In the genomic region with DNA sequence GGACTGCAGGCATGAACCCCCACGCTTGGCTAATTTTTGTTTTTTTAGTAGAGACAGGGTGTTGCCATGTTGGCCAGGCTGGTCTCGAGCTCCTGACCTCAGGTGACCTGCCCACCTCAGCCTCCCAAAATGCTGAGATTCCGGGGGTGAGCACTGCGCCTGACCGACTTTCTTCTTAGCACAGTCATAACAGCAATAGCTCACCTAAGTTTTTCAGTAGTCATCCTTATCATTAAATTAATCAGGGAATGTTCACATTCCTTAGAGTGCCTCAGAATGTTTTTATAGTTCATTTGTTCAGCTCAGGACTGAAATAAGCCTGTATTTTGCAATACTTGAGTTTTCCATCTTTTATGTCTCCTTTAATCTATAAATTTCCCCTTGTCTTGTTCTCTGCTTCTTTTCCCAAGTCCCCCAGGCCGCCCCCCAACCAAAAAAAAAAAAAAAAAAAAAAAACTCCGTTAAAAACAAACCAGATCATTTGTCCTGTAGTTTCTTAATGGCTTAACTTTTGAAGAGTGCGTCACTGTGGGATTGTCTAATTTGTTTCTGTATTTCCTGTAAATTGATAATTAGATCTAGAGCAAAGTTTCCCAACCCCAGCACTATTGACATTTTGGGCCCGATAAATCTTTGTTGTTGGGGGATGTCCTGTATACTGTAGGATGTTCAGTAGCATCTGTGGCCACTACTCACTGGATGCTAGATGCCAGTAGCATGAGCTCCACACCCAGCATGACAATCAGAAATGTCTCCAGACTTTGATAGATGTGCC, we compare ENCODE assay signal across 17 cellular contexts.
DNase-seq lines count a peak whose midpoint lies in the region; ATAC-seq, FAIRE-seq and TF ChIP-seq lines count a peak whose summit lies in the region.
"Had no signal": no experiment of that assay in that cellular context is flagged by ENCODE, and none has a peak within 500 bp of the region (broad histone marks: within the 10 kb centered on the region; RNA-seq: fewer than 3 reads in every experiment).

No MANE protein-coding gene starts in this region.

- H3K4me1 ChIP-seq in PC-9 (replicated peaks; ENCODE audit: insufficient read depth) (peaks cover 33% of the 10 kb centered on the region), endothelial cell of umbilical vein (ENCODE audit: control insufficient read depth, extremely low read depth, insufficient read depth, low read length) (peaks cover 44% of the 10 kb centered on the region)

- H3K4me1 Mint-ChIP-seq in osteocyte (ENCODE audit: unreplicated experiment), result peaks cover 55% of the 10 kb centered on the region
- H3K4me1 Mint-ChIP-seq: activated CD4-positive, alpha-beta memory T cell treated with anti-CD3 and anti-CD28 coated beads, Interleukin-2, amount 10 ng/mL, durations not matched to agents 7 days and 5 days; memory B cell had no signal

- H3K4me2 ChIP-seq in PC-9 (peak overlapping the region; percentile 32), endothelial cell of umbilical vein (ENCODE audit: insufficient read depth, low read length) (peak overlapping the region; percentile 32)

- H3K9ac ChIP-seq in endothelial cell of umbilical vein (replicated peaks; ENCODE audit: extremely low read depth, insufficient read depth, low read length), result peak overlapping the region; percentile 59

- no peak for FAIRE-seq in endothelial cell of umbilical vein (lab: Jason Lieb, UNC)
- FAIRE-seq: bronchial epithelial cell had no signal

- no peaks in the 10 kb centered on the region for H3K9me3 Mint-ChIP-seq in osteocyte (ENCODE audit: unreplicated experiment)
- H3K9me3 Mint-ChIP-seq: activated CD4-positive, alpha-beta memory T cell treated with anti-CD3 and anti-CD28 coated beads, Interleukin-2, amount 10 ng/mL, durations not matched to agents 7 days and 5 days; memory B cell had no signal

- H3K9me3 ChIP-seq in PC-9 (ENCODE audit: insufficient read depth, low read depth), result no peaks in the 10 kb centered on the region
- no peaks in the 10 kb centered on the region for H3K9me3 ChIP-seq in endothelial cell of umbilical vein (replicated peaks; ENCODE audit: control insufficient read depth, insufficient read depth, low read length)
- H3K9me3 ChIP-seq: upper lobe of left lung had no signal

- peak overlapping the region; percentile 98 for H3K27ac Mint-ChIP-seq in osteocyte (ENCODE audit: unreplicated experiment)
- H3K27ac Mint-ChIP-seq: activated CD4-positive, alpha-beta memory T cell treated with anti-CD3 and anti-CD28 coated beads, Interleukin-2, amount 10 ng/mL, durations not matched to agents 7 days and 5 days; memory B cell had no signal

- H2AFZ ChIP-seq in PC-9 (no peak overlapping the region), endothelial cell of umbilical vein (ENCODE audit: low read depth, low read length) (no peak overlapping the region)

- dilution Hi-C loops in endothelial cell of umbilical vein (cut with MboI; ENCODE audit: extremely low pct_ligation_motif_present, low sequenced_read_pairs), result no loop called here

- no peaks in the 10 kb centered on the region for H3K36me3 ChIP-seq in PC-9 (ENCODE audit: low read depth)
- H3K36me3 ChIP-seq in endothelial cell of umbilical vein (ENCODE audit: control insufficient read depth in 2 of 2, extremely low read depth in 1 of 2, insufficient read depth in 2 of 2, low read length in 2 of 2), result peaks cover 2 to 8% of the 10 kb centered on the region in 2 experiments

- BruUV-seq in PC-9 (replicated peaks; lab: Mats Ljungman, UMichigan) (no TSS peak), endothelial cell of umbilical vein (replicated peaks; lab: Mats Ljungman, UMichigan) (no TSS peak)

- H3K9me2 ChIP-seq in PC-9 (ENCODE audit: insufficient read depth), result no peaks in the 10 kb centered on the region

- H3K27ac ChIP-seq in C4-2B (peak overlapping the region; percentile 59), PC-9 (peak overlapping the region; percentile 92), endothelial cell of umbilical vein (ENCODE audit: insufficient read depth, low read depth, low read length) (peak overlapping the region; percentile 97)
- H3K27ac ChIP-seq: upper lobe of left lung had no signal

- H3K4me3 Mint-ChIP-seq in osteocyte (ENCODE audit: unreplicated experiment), result no peak overlapping the region
- H3K4me3 Mint-ChIP-seq: activated CD4-positive, alpha-beta memory T cell treated with anti-CD3 and anti-CD28 coated beads, Interleukin-2, amount 10 ng/mL, durations not matched to agents 7 days and 5 days; memory B cell had no signal

- peaks cover 28% of the 10 kb centered on the region for H3K36me3 Mint-ChIP-seq in osteocyte (ENCODE audit: unreplicated experiment)
- H3K36me3 Mint-ChIP-seq: memory B cell had no signal

- H3K79me2 ChIP-seq in PC-9 (ENCODE audit: low read depth) (no peaks in the 10 kb centered on the region), endothelial cell of umbilical vein (ENCODE audit: control insufficient read depth, insufficient read depth, low read length) (peaks cover 7% of the 10 kb centered on the region)

- no peak overlapping the region for H3K4me3 ChIP-seq in PC-9
- H3K4me3 ChIP-seq in endothelial cell of umbilical vein (replicated peaks in 1 of 3; ENCODE audit: insufficient read depth in 1 of 3, low read depth in 1 of 3, low read length in 3 of 3), result no peak overlapping the region
- H3K4me3 ChIP-seq: upper lobe of left lung had no signal

- ATAC-seq in HG03432 (IDR thresholded peaks at IDR 0.05; ENCODE audit: unreplicated experiment), result no peak

- H3K27me3 Mint-ChIP-seq in osteocyte (ENCODE audit: unreplicated experiment), result no peaks in the 10 kb centered on the region
- H3K27me3 Mint-ChIP-seq: activated CD4-positive, alpha-beta memory T cell treated with anti-CD3 and anti-CD28 coated beads, Interleukin-2, amount 10 ng/mL, durations not matched to agents 7 days and 5 days had no signal

- DNase-seq in PC-9 (peak; percentile 26 to 81), endothelial cell of umbilical vein (ENCODE audit: low read depth, low spot score) (peak; percentile 46), osteocyte (ENCODE audit: extremely low spot score, unreplicated experiment) (no peak), GDM1 (lab: John Stamatoyannopoulos, UW) (no peak), Ammon's horn (ENCODE audit: low spot score) (no peak), globus pallidus (ENCODE audit: low spot score) (no peak)
- DNase-seq: activated CD4-positive, alpha-beta memory T cell treated with anti-CD3 and anti-CD28 coated beads, Interleukin-2, amount 10 ng/mL, durations not matched to agents 7 days and 5 days; DMS153; KG1; NCI-H146; NCI-H526; occipital lobe; upper lobe of left lung had no signal

- intact Hi-C loops in PC-9 (cut with micrococcal nuclease; ENCODE audit: unreplicated experiment), result loop anchor here (5.0 kb wide), 1 partner anchor 106 kb away; no protein-coding TSS in a partner anchor
- intact Hi-C loops in endothelial cell of umbilical vein (cut with micrococcal nuclease), result loop anchor here (5.0 kb wide), 3 partner anchors 46 to 764 kb away; no protein-coding TSS in a partner anchor

- no peak for TF ChIP-seq CTCF in C4-2B (conservative IDR thresholded peaks at IDR 0.05)
- TF ChIP-seq CTCF in PC-9 (conservative IDR thresholded peaks at IDR 0.05), result no peak
- TF ChIP-seq CTCF in endothelial cell of umbilical vein (IDR thresholded peaks at IDR 0.05; ENCODE audit: extremely low read depth in 1 of 2, insufficient read depth in 1 of 2, low read depth in 1 of 2, low read length in 2 of 2), result no peak
- TF ChIP-seq CTCF in osteocyte (IDR thresholded peaks at IDR 0.05), result no peak

- no peaks in the 10 kb centered on the region for H3K27me3 ChIP-seq in PC-9 (ENCODE audit: insufficient read depth, low read depth)
- H3K27me3 ChIP-seq in endothelial cell of umbilical vein (ENCODE audit: control insufficient read depth in 2 of 2, insufficient read depth in 2 of 2, low read length in 2 of 2), result no peaks in the 10 kb centered on the region
- H3K27me3 ChIP-seq: upper lobe of left lung had no signal

- POLR2A ChIA-PET in PC-9 (lab: Charles Lee; ENCODE audit: unreplicated experiment) (interaction anchor here (0.7 kb wide), 1 partner anchor 80 kb away, joined by 5 read pairs; no protein-coding TSS in a partner anchor), endothelial cell of umbilical vein (lab: Charles Lee) (interaction anchor here (0.7 kb wide), 1 partner anchor 57 kb away, joined by 8 read pairs; no protein-coding TSS in a partner anchor)

- H3F3A ChIP-seq in PC-9 (ENCODE audit: insufficient read depth, low read depth), result peaks cover 19% of the 10 kb centered on the region

- H4K20me1 ChIP-seq in PC-9 (ENCODE audit: insufficient read depth) (no peaks in the 10 kb centered on the region), endothelial cell of umbilical vein (replicated peaks; ENCODE audit: control insufficient read depth, extremely low read depth, insufficient read depth, low read length) (no peaks in the 10 kb centered on the region)

- TF ChIP-seq POLR2A in endothelial cell of umbilical vein (IDR thresholded peaks at IDR 0.05; ENCODE audit: low read depth, low read length), result no peak

- CTCF ChIA-PET in PC-9 (lab: Charles Lee), result interaction anchor here (0.7 kb wide), 2 partner anchors 12 to 88 kb away, joined by 4 to 8 read pairs; no protein-coding TSS in a partner anchor
- CTCF ChIA-PET in endothelial cell of umbilical vein (lab: Charles Lee), result interaction anchor here (0.7 to 3.7 kb wide), 12 partner anchors 13 to 157 kb away, joined by 3 to 11 read pairs (median 3); no protein-coding TSS in a partner anchor

- H3K9me1 ChIP-seq in endothelial cell of umbilical vein (replicated peaks; ENCODE audit: control insufficient read depth, extremely low read depth, insufficient read depth, low read length), result no peaks in the 10 kb centered on the region

TF ChIP-seq in endothelial cell of umbilical vein, 7 proteins besides CTCF, POLR2A, EP300 and RAD21:
- TF ChIP-seq MYC (IDR thresholded peaks at IDR 0.05; ENCODE audit: low read depth, low read length) (no peak), EZH2 (IDR thresholded peaks at IDR 0.05; ENCODE audit: borderline replicate concordance, low read depth, low read length, severe bottlenecking) (no peak), GATA2 (IDR thresholded peaks at IDR 0.05; ENCODE audit: insufficient read depth, insufficient read length, low read depth, low read length) (peak; percentile 74), FOS (IDR thresholded peaks at IDR 0.05; ENCODE audit: borderline replicate concordance, insufficient read depth, low read length) (peak; percentile 6), POLR2AphosphoS5 (IDR thresholded peaks at IDR 0.05; ENCODE audit: insufficient read depth, low read depth, low read length) (no peak), JUN (IDR thresholded peaks at IDR 0.05; ENCODE audit: borderline replicate concordance, insufficient read depth, insufficient read length, low read depth) (no peak)
- TF ChIP-seq, protein P1, sequence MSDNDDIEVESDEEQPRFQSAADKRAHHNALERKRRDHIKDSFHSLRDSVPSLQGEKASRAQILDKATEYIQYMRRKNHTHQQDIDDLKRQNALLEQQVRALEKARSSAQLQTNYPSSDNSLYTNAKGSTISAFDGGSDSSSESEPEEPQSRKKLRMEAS (IDR thresholded peaks at IDR 0.05; ENCODE audit: insufficient read depth, insufficient read length), result no peak

Comparison
In these comparisons a context has a peak if more than half of its experiments do, and no peak if none do; other contexts are left out.
1. DNase-seq: peak in PC-9 (2 of 2) and endothelial cell of umbilical vein (single experiment); none in osteocyte (single experiment), GDM1 (single experiment), Ammon's horn (single experiment) and globus pallidus (single experiment).
2. Peak in every context shown above with its lines, with median percentiles within 50 percentile points of each other: H3K27ac ChIP-seq.